In the genomic region with DNA sequence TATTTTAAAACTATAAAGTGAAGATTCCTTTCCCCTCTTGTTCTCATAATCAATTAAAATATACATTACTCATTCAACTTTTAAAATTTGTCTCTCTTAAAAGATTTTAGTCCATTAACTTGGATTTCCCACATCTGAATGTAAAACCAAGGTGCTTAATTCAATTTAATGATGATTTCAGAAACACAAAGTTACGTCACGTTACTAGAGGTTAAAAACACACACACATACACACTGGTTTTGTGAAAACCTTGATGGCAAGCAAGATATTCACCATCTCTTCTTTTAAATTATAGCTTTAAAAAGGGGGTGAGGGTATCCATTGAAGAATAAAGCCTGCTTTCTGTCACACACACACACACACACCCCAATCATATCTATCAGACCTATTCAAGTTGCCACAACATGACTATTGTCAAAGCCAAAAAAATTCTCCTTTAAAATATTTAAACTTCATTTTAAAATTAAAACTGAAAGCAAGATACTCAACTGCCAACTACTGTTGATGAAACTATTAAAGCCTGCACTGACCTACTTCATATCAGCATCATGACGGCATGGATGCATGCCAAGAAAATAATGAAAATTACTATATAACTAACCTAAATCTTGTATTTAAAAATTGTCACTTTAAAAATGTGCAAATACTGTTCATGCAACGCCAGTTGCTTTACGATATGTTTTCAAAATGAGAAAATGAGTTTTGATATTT, we compare ENCODE assay signal across 8 cellular contexts. TPM values are rescaled to one million over a fixed set of nuclear protein-coding genes. Genes with fewer than 3 reads are reported as not detected.
DNase-seq lines count a peak whose midpoint lies in the region; ATAC-seq and TF ChIP-seq lines count a peak whose summit lies in the region.

No MANE protein-coding gene starts in this region.

- DNase-seq in activated T-cell treated with anti-CD3 and anti-CD28 coated beads, Interleukin-2, amount 50 U/mL, for 24 hours, result no peak
- DNase-seq in activated T-cell treated with anti-CD3 and anti-CD28 coated beads, Interleukin-2, amount 50 U/mL, for 1 hour, result no peak
- DNase-seq in T-helper 17 cell, result no peak
- DNase-seq in fibroblast of pulmonary artery (ENCODE audit: low read depth), result peak; percentile 16
- no peak for DNase-seq in medulla oblongata (ENCODE audit: extremely low spot score)
- DNase-seq in NCI-H146 (lab: John Stamatoyannopoulos, UW), result no peak
- DNase-seq in NCI-H146 treated with DMSO at 0.1 percent for 48 hours (lab: John Stamatoyannopoulos, UW; ENCODE audit: unreplicated experiment), result no peak

- no peaks in the 10 kb centered on the region for H3K9me3 ChIP-seq in T-helper 17 cell (ENCODE audit: control insufficient read depth, low read length, poor library complexity, severe bottlenecking)

- no peak for TF ChIP-seq CTCF in fibroblast of pulmonary artery (IDR thresholded peaks at IDR 0.05; ENCODE audit: low read length, missing control alignments)

- H3K4me3 ChIP-seq in fibroblast of pulmonary artery (replicated peaks; ENCODE audit: low read depth, low read length), result peak overlapping the region; percentile 78

- peak overlapping the region; percentile 44 for H3K27ac Mint-ChIP-seq in activated T-cell treated with anti-CD3 and anti-CD28 coated beads, Interleukin-2, amount 50 U/mL, for 24 hours
- peak overlapping the region; percentile 87 for H3K27ac Mint-ChIP-seq in T-helper 17 cell
- peak overlapping the region; percentile 51 for H3K27ac Mint-ChIP-seq in stimulated activated memory B cell treated with anti-CD40 and anti-IgM and Interleukin-4, amounts not matched to agents 10 μg/mL and 1 μg/mL and 100 μg/mL, for 72 hours

- no peaks in the 10 kb centered on the region for H3K27me3 Mint-ChIP-seq in activated T-cell treated with anti-CD3 and anti-CD28 coated beads, Interleukin-2, amount 50 U/mL, for 24 hours
- no peaks in the 10 kb centered on the region for H3K27me3 Mint-ChIP-seq in T-helper 17 cell
- no peaks in the 10 kb centered on the region for H3K27me3 Mint-ChIP-seq in stimulated activated memory B cell treated with anti-CD40 and anti-IgM and Interleukin-4, amounts not matched to agents 10 μg/mL and 1 μg/mL and 100 μg/mL, for 72 hours

- H3K36me3 Mint-ChIP-seq in activated T-cell treated with anti-CD3 and anti-CD28 coated beads, Interleukin-2, amount 50 U/mL, for 24 hours (ENCODE audit: low read depth), result peaks cover 33% of the 10 kb centered on the region
- H3K36me3 Mint-ChIP-seq in T-helper 17 cell (ENCODE audit: low read depth), result peaks cover 3% of the 10 kb centered on the region
- peaks cover 22% of the 10 kb centered on the region for H3K36me3 Mint-ChIP-seq in stimulated activated memory B cell treated with anti-CD40 and anti-IgM and Interleukin-4, amounts not matched to agents 10 μg/mL and 1 μg/mL and 100 μg/mL, for 72 hours

- H3K9me3 Mint-ChIP-seq in activated T-cell treated with anti-CD3 and anti-CD28 coated beads, Interleukin-2, amount 50 U/mL, for 24 hours, result no peaks in the 10 kb centered on the region
- no peaks in the 10 kb centered on the region for H3K9me3 Mint-ChIP-seq in stimulated activated memory B cell treated with anti-CD40 and anti-IgM and Interleukin-4, amounts not matched to agents 10 μg/mL and 1 μg/mL and 100 μg/mL, for 72 hours

- ATAC-seq in T-helper 17 cell, result no peak
- ATAC-seq in stimulated activated memory B cell treated with anti-CD40 and anti-IgM and Interleukin-4, amounts not matched to agents 10 μg/mL and 1 μg/mL and 100 μg/mL, for 72 hours, result no peak

- peaks cover 57% of the 10 kb centered on the region for H3K4me1 Mint-ChIP-seq in activated T-cell treated with anti-CD3 and anti-CD28 coated beads, Interleukin-2, amount 50 U/mL, for 24 hours (ENCODE audit: low read depth)
- peaks cover 39% of the 10 kb centered on the region for H3K4me1 Mint-ChIP-seq in T-helper 17 cell
- H3K4me1 Mint-ChIP-seq in stimulated activated memory B cell treated with anti-CD40 and anti-IgM and Interleukin-4, amounts not matched to agents 10 μg/mL and 1 μg/mL and 100 μg/mL, for 72 hours, result peaks cover 42% of the 10 kb centered on the region

- peak overlapping the region; percentile 90 for H3K4me3 Mint-ChIP-seq in activated T-cell treated with anti-CD3 and anti-CD28 coated beads, Interleukin-2, amount 50 U/mL, for 24 hours
- H3K4me3 Mint-ChIP-seq in T-helper 17 cell, result peak overlapping the region; percentile 55
- H3K4me3 Mint-ChIP-seq in stimulated activated memory B cell treated with anti-CD40 and anti-IgM and Interleukin-4, amounts not matched to agents 10 μg/mL and 1 μg/mL and 100 μg/mL, for 72 hours, result peak overlapping the region; percentile 56

RNA-seq across cellular contexts. Expression of gene RFX7, which starts 2.1 kb away (rescaled TPM):
- total RNA-seq in T-helper 17 cell, result 10 to 100 TPM; 24.5 to 26.8 TPM
